ENCODE assay signal across 17 cellular contexts in genomic region chr2:169260246-169260645, GRCh38.
DNase-seq lines count a peak whose midpoint lies in the region; ATAC-seq and TF ChIP-seq lines count a peak whose summit lies in the region.
"Had no signal": no experiment of that assay in that cellular context is flagged by ENCODE, and none has a peak within 500 bp of the region (broad histone marks: within the 10 kb centered on the region; RNA-seq: fewer than 3 reads in every experiment).

No MANE protein-coding gene starts in this region.

- H3K4me2 ChIP-seq in OCI-LY3 (ENCODE audit: low read length), result no peak overlapping the region

- no peak overlapping the region for H3K27ac ChIP-seq in C4-2B
- H3K27ac ChIP-seq in OCI-LY3 (ENCODE audit: low read length), result no peak overlapping the region
- H3K27ac ChIP-seq: lower lobe of right lung had no signal

- ATAC-seq in HG02852 (IDR thresholded peaks at IDR 0.05; ENCODE audit: unreplicated experiment) (no peak), GM18517 (IDR thresholded peaks at IDR 0.05; ENCODE audit: unreplicated experiment) (no peak)
- ATAC-seq: lower lobe of right lung; naive thymus-derived CD4-positive, alpha-beta T cell; PC-3 had no signal

- no peaks in the 10 kb centered on the region for H3K36me3 ChIP-seq in OCI-LY3 (replicated peaks; ENCODE audit: low read depth, low read length)
- H3K36me3 ChIP-seq: lower lobe of right lung had no signal

- DNase-seq in iPS-NIHi11 (ENCODE audit: low spot score) (peak; percentile 33), retina (no peak), cardiac septum (ENCODE audit: low spot score) (no peak)
- DNase-seq: activated CD4-positive, alpha-beta T cell treated with anti-CD3 and anti-CD28 coated beads, Interleukin-2, amount 10 ng/mL, durations not matched to agents 24 days and 14 days; activated CD8-positive, alpha-beta memory T cell treated with anti-CD3 and anti-CD28 coated beads, Interleukin-2, amount 50 U/mL, for 48 hours; Calu3; lower lobe of right lung; naive thymus-derived CD4-positive, alpha-beta T cell; NCI-H1105 treated with DMSO at 0.1 percent for 48 hours; NCI-H345; PC-3; T1000 had no signal

- H3K27me3 ChIP-seq in OCI-LY3 (ENCODE audit: low read depth, low read length), result no peaks in the 10 kb centered on the region

- no peak overlapping the region for H3K9ac ChIP-seq in OCI-LY3 (ENCODE audit: low read length)

- H3K4me1 ChIP-seq in OCI-LY3 (ENCODE audit: low read length), result no peaks in the 10 kb centered on the region
- H3K4me1 ChIP-seq: lower lobe of right lung had no signal

- TF ChIP-seq CTCF in C4-2B (conservative IDR thresholded peaks at IDR 0.05) (peak; percentile 14; the same call in 1 of the 2 replicates), GM12872 (IDR thresholded peaks at IDR 0.05; ENCODE audit: insufficient read depth, low read depth, low read length) (peak; percentile 14; the same call in 1 of the 3 replicates), OCI-LY3 (IDR thresholded peaks at IDR 0.05; ENCODE audit: low read depth, low read length) (peak; percentile 18; the same call in 1 of the 2 replicates)

- no peak overlapping the region for H3K4me3 ChIP-seq in OCI-LY3 (ENCODE audit: low read length)
- H3K4me3 ChIP-seq: lower lobe of right lung had no signal

- H2AFZ ChIP-seq in OCI-LY3 (ENCODE audit: low read depth, low read length), result no peak overlapping the region

- no peaks in the 10 kb centered on the region for H3K9me3 ChIP-seq in OCI-LY3 (ENCODE audit: insufficient read depth, low read length)
- H3K9me3 ChIP-seq: lower lobe of right lung had no signal

- H3K79me2 ChIP-seq in OCI-LY3 (ENCODE audit: low read length), result no peaks in the 10 kb centered on the region

- H4K20me1 ChIP-seq in OCI-LY3 (ENCODE audit: insufficient read depth, low read length), result no peaks in the 10 kb centered on the region

- intact Hi-C loops in cardiac septum (cut with DNase I), result no loop called here
